Comparison of ENCODE assay signal across 23 cellular contexts in genomic region chr17:45677770-45678169, GRCh38.
DNase-seq lines count a peak whose midpoint lies in the region; ATAC-seq and TF ChIP-seq lines count a peak whose summit lies in the region.
"Had no signal": no experiment of that assay in that cellular context is flagged by ENCODE, and none has a peak within 500 bp of the region (broad histone marks: within the 10 kb centered on the region; RNA-seq: fewer than 3 reads in every experiment).

No MANE protein-coding gene starts in this region.

- no peak overlapping the region for H3K14ac ChIP-seq in IMR-90 (replicated peaks; ENCODE audit: low read depth, low read length)

- H3K4ac ChIP-seq in IMR-90 (ENCODE audit: low read depth, low read length) = no peak overlapping the region

- in situ Hi-C loops in IMR-90 (cut with MboI; ENCODE audit: low sequenced_read_pairs) (no loop called here), GM13977 (cut with MboI; ENCODE audit: low pct_unique_long_range_greater_than_20kb, low sequenced_read_pairs, unreplicated experiment) (no loop called here)

- BruUV-seq in IMR-90 (replicated peaks; lab: Mats Ljungman, UMichigan) = no TSS peak

- H3K27ac ChIP-seq in IMR-90 (ENCODE audit: insufficient read depth, low read length) = no peak overlapping the region
- H3K27ac ChIP-seq in left lung = no peak overlapping the region
- H3K27ac ChIP-seq: adrenal gland, parathyroid adenoma, RWPE1, stomach, upper lobe of right lung had no signal

- H3K4me1 ChIP-seq in IMR-90 (ENCODE audit: control insufficient read depth, insufficient read depth, low read length) = no peaks in the 10 kb centered on the region
- H3K4me1 ChIP-seq in left lung = no peaks in the 10 kb centered on the region
- H3K4me1 ChIP-seq: adrenal gland, parathyroid adenoma, stomach, upper lobe of right lung had no signal

- no peak overlapping the region for H2BK120ac ChIP-seq in IMR-90 (ENCODE audit: low read depth, low read length)

- H3K79me1 ChIP-seq in IMR-90 (ENCODE audit: low read depth in 1 of 2, low read length in 2 of 2) = no peaks in the 10 kb centered on the region

- no peak overlapping the region for H2AK5ac ChIP-seq in IMR-90 (ENCODE audit: low read depth, low read length)

- dilution Hi-C loops in IMR-90 (cut with HindIII; ENCODE audit: low sequenced_read_pairs, unreplicated experiment) = no loop called here

- H3K36me3 ChIP-seq in IMR-90 (ENCODE audit: control insufficient read depth, insufficient read depth, low read length) (no peaks in the 10 kb centered on the region), left lung (no peaks in the 10 kb centered on the region)
- H3K36me3 ChIP-seq: adrenal gland, stomach, upper lobe of right lung had no signal

- no peak overlapping the region for H3K4me2 ChIP-seq in IMR-90 (ENCODE audit: low read depth, low read length)

- H3K23ac ChIP-seq in IMR-90 (ENCODE audit: low read depth, low read length) = no peak overlapping the region

- no peaks in the 10 kb centered on the region; the same call in 1 of the 2 replicates for H3K9me3 ChIP-seq in IMR-90 (ENCODE audit: control insufficient read depth, insufficient read depth, low read length)
- H3K9me3 ChIP-seq in left lung = peaks cover 0 to 9% of the 10 kb centered on the region in 2 donors
- H3K9me3 ChIP-seq: adrenal gland, upper lobe of right lung had no signal

- no peak overlapping the region for H2BK15ac ChIP-seq in IMR-90 (ENCODE audit: low read depth, low read length)

- ATAC-seq in IMR-90 (ENCODE audit: low read depth) (no peak), left lung (no peak)
- ATAC-seq: esophagus mucosa, upper lobe of right lung had no signal

- H4K20me1 ChIP-seq in IMR-90 (ENCODE audit: insufficient read depth, low read length) = no peaks in the 10 kb centered on the region

- no peak overlapping the region for H4K8ac ChIP-seq in IMR-90 (ENCODE audit: low read depth in 2 of 2, low read length in 2 of 2)

- no peak overlapping the region for H3K56ac ChIP-seq in IMR-90 (ENCODE audit: extremely low read depth, insufficient read depth, low read length)

- no peak overlapping the region for H3K9ac ChIP-seq in IMR-90 (ENCODE audit: low read depth, low read length)
- H3K9ac ChIP-seq: parathyroid adenoma had no signal

- CTCF ChIA-PET in IMR-90 (lab: Yijun Ruan, JAX) = no interaction called here

- H2AK9ac ChIP-seq in IMR-90 (replicated peaks; ENCODE audit: low read depth, low read length, poor library complexity) = no peak overlapping the region

- no peak overlapping the region for H2BK20ac ChIP-seq in IMR-90 (ENCODE audit: low read depth, low read length)

- no peak overlapping the region for H3K4me3 ChIP-seq in IMR-90 (ENCODE audit: insufficient read depth, low read depth, low read length)
- no peak overlapping the region for H3K4me3 ChIP-seq in left lung
- H3K4me3 ChIP-seq: adrenal gland, stomach, upper lobe of right lung had no signal

- H3K18ac ChIP-seq in IMR-90 (ENCODE audit: low read depth, low read length) = no peak overlapping the region

- WGBS in IMR-90 (ENCODE audit: extremely low coverage in 2 of 2, insufficient read length in 1 of 2), 2 experiments = no CpG with 5 or more reads among the region's 3 CpGs

- no peak overlapping the region for H4K91ac ChIP-seq in IMR-90 (ENCODE audit: insufficient read depth, low read depth, low read length)

- DNase-seq in EH (ENCODE audit: low read depth) (peak; percentile 4), IMR-90 (peak; percentile 14), anterior cingulate cortex (lab: John Stamatoyannopoulos, UW) (peak in 44 of 58 donors; percentile 2 to 78 (median 30)), posterior vena cava (ENCODE audit: low spot score) (peak; percentile 53), left lung (no peak), HPDE6-E6E7 (ENCODE audit: extremely low spot score) (no peak), GM13977 (ENCODE audit: low spot score) (no peak)
- DNase-seq: activated CD4-positive, alpha-beta T cell treated with anti-CD3 and anti-CD28 coated beads for 48 hours; activated CD8-positive, alpha-beta memory T cell treated with anti-CD3 and anti-CD28 coated beads, Interleukin-2, amount 50 U/mL, for 48 hours; activated gamma-delta T cell; adrenal gland; caudate nucleus; effector CD4-positive, alpha-beta T cell; KBM-7; naive B cell; NCI-H1105 treated with DMSO at 0.1 percent for 48 hours; stimulated activated CD4-positive, alpha-beta T cell treated with anti-CD3 and anti-CD28 coated beads, Interleukin-2, amount 100 ng/mL, for 24 hours; stomach; SW 1271; upper lobe of right lung had no signal

- POLR2A ChIA-PET in IMR-90 (lab: Charles Lee; ENCODE audit: unreplicated experiment) = no interaction called here

- H2AFZ ChIP-seq in IMR-90 (replicated peaks; ENCODE audit: low read length, poor library complexity) = no peak overlapping the region
- H2AFZ ChIP-seq: parathyroid adenoma had no signal

- TF ChIP-seq RAD21 in IMR-90 (IDR thresholded peaks at IDR 0.05; ENCODE audit: low read length) = no peak

- TF ChIP-seq POLR2A in IMR-90 (IDR thresholded peaks at IDR 0.05; ENCODE audit: low read depth, low read length) = no peak

- H4K5ac ChIP-seq in IMR-90 (ENCODE audit: low read depth, low read length) = no peak overlapping the region

- TF ChIP-seq CTCF in IMR-90 (conservative IDR thresholded peaks at IDR 0.05; ENCODE audit: low read depth, low read length) (no peak), left lung (IDR thresholded peaks at IDR 0.05) (no peak), GM13977 (IDR thresholded peaks at IDR 0.05; ENCODE audit: extremely low read depth, insufficient read depth, missing control alignments) (no peak)

- no peaks in the 10 kb centered on the region for H3K9me1 ChIP-seq in IMR-90 (ENCODE audit: insufficient read depth, low read length)

- intact Hi-C loops in IMR-90 (cut with micrococcal nuclease) = no loop called here
- intact Hi-C loops in posterior vena cava (cut with DNase I) = no loop called here
- intact Hi-C loops in left lung (cut with DNase I) = no loop called here

- H3K27me3 ChIP-seq in IMR-90 (ENCODE audit: control insufficient read depth, insufficient read depth, low read length) (peaks cover 7% of the 10 kb centered on the region), left lung (peaks cover 0 to 40% of the 10 kb centered on the region in 2 donors)
- H3K27me3 ChIP-seq: adrenal gland had no signal

- no peak overlapping the region for H2BK5ac ChIP-seq in IMR-90 (ENCODE audit: low read depth, low read length, poor library complexity, severe bottlenecking)

TF ChIP-seq in IMR-90, 13 proteins besides CTCF, POLR2A, EP300 and RAD21:
- TF ChIP-seq MAZ (IDR thresholded peaks at IDR 0.05; ENCODE audit: borderline replicate concordance, low read depth, low read length) = no peak
- peak; percentile 35; the same call in 1 of the 2 replicates for TF ChIP-seq BHLHE40 (IDR thresholded peaks at IDR 0.05; ENCODE audit: low read depth, low read length)

Comparison
In these comparisons a context has a peak if more than half of its experiments do, and no peak if none do; other contexts are left out.
1. DNase-seq: peak in EH (single experiment), IMR-90 (single experiment), anterior cingulate cortex (44 of 58) and posterior vena cava (single experiment); none in left lung (0 of 2), HPDE6-E6E7 (single experiment) and GM13977 (single experiment).